In the genomic region with DNA sequence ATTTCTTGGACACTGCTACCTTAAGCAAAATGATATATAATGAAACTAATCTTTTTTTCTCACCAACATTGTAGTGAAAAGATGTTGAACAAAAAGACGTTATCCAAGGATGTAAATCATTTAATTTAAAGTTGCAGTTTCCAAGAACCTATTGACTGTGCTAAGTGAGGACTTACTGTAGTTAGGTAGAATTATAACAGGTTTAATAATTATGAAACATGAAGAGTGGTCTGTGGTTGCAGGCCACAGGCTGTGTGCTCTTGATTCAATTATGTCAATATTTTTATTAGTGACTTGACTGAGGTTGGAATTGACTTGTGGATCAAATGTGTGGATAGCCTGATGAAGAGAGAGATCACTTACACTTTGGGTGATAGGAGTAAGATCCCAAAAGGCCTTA, we compare ENCODE assay signal across 25 cellular contexts.
"Had no signal": no experiment of that assay in that cellular context is flagged by ENCODE, and none has a peak within 500 bp of the region (broad histone marks: within the 10 kb centered on the region; RNA-seq: fewer than 3 reads in every experiment).

No MANE protein-coding gene starts in this region.

- H3K27ac Mint-ChIP-seq: immature natural killer cell, mesothelial cell of epicardium had no signal

- H3K27me3 ChIP-seq: heart right ventricle, hepatocyte, left lung had no signal

- H3K4me3 Mint-ChIP-seq: immature natural killer cell, mesothelial cell of epicardium, naive B cell had no signal

- DNase-seq: heart right ventricle, hippocampal formation, hypothalamus, immature natural killer cell, islet precursor cell, kidney, kidney glomerular epithelial cell, left cardiac atrium, left colon, left lung, left ventricle myocardium inferior, left ventricle myocardium superior, lower lobe of right lung, mammary epithelial cell, mesenchymal stem cell, mesendoderm, midbrain, mucosa of descending colon, naive B cell had no signal

- H3K4me2 ChIP-seq: hepatocyte had no signal

- H3K27ac ChIP-seq: heart right ventricle, hepatocyte, left lung, left ventricle myocardium inferior, lower lobe of right lung had no signal

- H3K9me3 ChIP-seq: left lung, left ventricle myocardium inferior, lower lobe of right lung, mucosa of descending colon had no signal

- H3K27me3 Mint-ChIP-seq: naive B cell had no signal

- H3K4me1 ChIP-seq: left lung, lower lobe of right lung had no signal

- H3K36me3 Mint-ChIP-seq: immature natural killer cell had no signal

- H2AFZ ChIP-seq: hepatocyte had no signal

- FAIRE-seq: islet of Langerhans, keratinocyte, kidney had no signal

- H3K9me3 Mint-ChIP-seq: immature natural killer cell, naive B cell had no signal

- H3K4me3 ChIP-seq: heart right ventricle, hepatocyte, left lung, left ventricle myocardium inferior, lower lobe of right lung, lung, mucosa of descending colon had no signal

- H3K36me3 ChIP-seq: heart right ventricle, left lung, left ventricle myocardium inferior, lower lobe of right lung had no signal

- ATAC-seq: heart right ventricle, left cardiac atrium, left colon, left lobe of liver, left lung, left ventricle myocardium superior, lower lobe of right lung, mucosa of descending colon had no signal

- H3K4me1 Mint-ChIP-seq: immature natural killer cell had no signal

- H3K79me2 ChIP-seq: hepatocyte had no signal
